In genomic region chr15:95520922-95521321, GRCh38 we compare ENCODE assay signal across 25 cellular contexts.
"Had no signal": no experiment of that assay in that cellular context is flagged by ENCODE, and none has a peak within 500 bp of the region (broad histone marks: within the 10 kb centered on the region; RNA-seq: fewer than 3 reads in every experiment).

No MANE protein-coding gene starts in this region.

- H3K4me3 ChIP-seq: lower lobe of right lung, ovary, right atrium auricular region, spleen, transverse colon, upper lobe of left lung, vagina had no signal

- H3K36me3 Mint-ChIP-seq: mesothelial cell of epicardium; stimulated activated memory B cell treated with anti-CD40 and anti-IgM and Interleukin-4, amounts not matched to agents 10 μg/mL and 1 μg/mL and 100 μg/mL, for 72 hours had no signal

- H3K27me3 ChIP-seq: ovary, right atrium auricular region, spleen, transverse colon, upper lobe of left lung, vagina had no signal

- H3K4me1 Mint-ChIP-seq: mesothelial cell of epicardium; naive thymus-derived CD4-positive, alpha-beta T cell; stimulated activated memory B cell treated with anti-CD40 and anti-IgM and Interleukin-4, amounts not matched to agents 10 μg/mL and 1 μg/mL and 100 μg/mL, for 72 hours; stimulated activated naive CD8-positive, alpha-beta T cell treated with anti-CD3 and anti-CD28 coated beads, Interleukin-15, amount 100 ng/mL, for 72 hours had no signal

- H3K9me3 ChIP-seq: lower lobe of right lung, ovary, right atrium auricular region, transverse colon, vagina had no signal

- H3K27ac ChIP-seq: lower lobe of right lung, ovary, right atrium auricular region, transverse colon, upper lobe of left lung, vagina had no signal

- DNase-seq: hippocampal formation; kidney glomerular epithelial cell; left cardiac atrium; left ventricle myocardium superior; lower lobe of right lung; mesendoderm; naive thymus-derived CD4-positive, alpha-beta T cell; ovary; small intestine; spleen; stimulated activated CD4-positive, alpha-beta T cell treated with anti-CD3 and anti-CD28 coated beads, Interleukin-4, amount 100 ng/mL, for 4 hours; stimulated activated CD8-positive, alpha-beta memory T cell treated with anti-CD3 and anti-CD28 coated beads, Interleukin-4, amount 100 ng/mL, for 48 hours; stimulated activated naive CD4-positive, alpha-beta T cell treated with Interleukin-2 at 50 U/mL for 16 hours; stimulated activated naive CD8-positive, alpha-beta T cell treated with anti-CD3 and anti-CD28 coated beads, Interleukin-15, amount 100 ng/mL, for 72 hours; substantia nigra; transverse colon; upper lobe of left lung had no signal

- H3K4me1 ChIP-seq: lower lobe of right lung, right atrium auricular region, spleen, transverse colon, upper lobe of left lung, vagina had no signal

- H3K27me3 Mint-ChIP-seq: stimulated activated memory B cell treated with anti-CD40 and anti-IgM and Interleukin-4, amounts not matched to agents 10 μg/mL and 1 μg/mL and 100 μg/mL, for 72 hours had no signal

- ATAC-seq: left cardiac atrium; left lobe of liver; left ventricle myocardium superior; lower lobe of right lung; naive thymus-derived CD4-positive, alpha-beta T cell; natural killer cell treated with Interleukin-12 subunit alpha and Interleukin-12 subunit beta and Interleukin-15 and Interleukin-18, amount 100 ng/mL, for 72 hours; sciatic nerve; stimulated activated memory B cell treated with anti-CD40 and anti-IgM and Interleukin-4, amounts not matched to agents 10 μg/mL and 1 μg/mL and 100 μg/mL, for 72 hours; stimulated activated naive CD8-positive, alpha-beta T cell treated with anti-CD3 and anti-CD28 coated beads, Interleukin-15, amount 100 ng/mL, for 72 hours had no signal

- H3K36me3 ChIP-seq: lower lobe of right lung, ovary, right atrium auricular region, spleen, transverse colon, upper lobe of left lung, vagina had no signal

- H3K9me3 Mint-ChIP-seq: natural killer cell treated with Interleukin-12 subunit alpha and Interleukin-12 subunit beta and Interleukin-15 and Interleukin-18, amount 100 ng/mL, for 72 hours had no signal

- H3K27ac Mint-ChIP-seq: mesothelial cell of epicardium; naive thymus-derived CD4-positive, alpha-beta T cell; natural killer cell treated with Interleukin-12 subunit alpha and Interleukin-12 subunit beta and Interleukin-15 and Interleukin-18, amount 100 ng/mL, for 72 hours; progenitor cell of endocrine pancreas; stimulated activated memory B cell treated with anti-CD40 and anti-IgM and Interleukin-4, amounts not matched to agents 10 μg/mL and 1 μg/mL and 100 μg/mL, for 72 hours; stimulated activated naive CD8-positive, alpha-beta T cell treated with anti-CD3 and anti-CD28 coated beads, Interleukin-15, amount 100 ng/mL, for 72 hours had no signal

- H3K4me3 Mint-ChIP-seq: mesothelial cell of epicardium; naive thymus-derived CD4-positive, alpha-beta T cell; natural killer cell treated with Interleukin-12 subunit alpha and Interleukin-12 subunit beta and Interleukin-15 and Interleukin-18, amount 100 ng/mL, for 72 hours; stimulated activated memory B cell treated with anti-CD40 and anti-IgM and Interleukin-4, amounts not matched to agents 10 μg/mL and 1 μg/mL and 100 μg/mL, for 72 hours; stimulated activated naive CD8-positive, alpha-beta T cell treated with anti-CD3 and anti-CD28 coated beads, Interleukin-15, amount 100 ng/mL, for 72 hours had no signal
